In the genomic region with DNA sequence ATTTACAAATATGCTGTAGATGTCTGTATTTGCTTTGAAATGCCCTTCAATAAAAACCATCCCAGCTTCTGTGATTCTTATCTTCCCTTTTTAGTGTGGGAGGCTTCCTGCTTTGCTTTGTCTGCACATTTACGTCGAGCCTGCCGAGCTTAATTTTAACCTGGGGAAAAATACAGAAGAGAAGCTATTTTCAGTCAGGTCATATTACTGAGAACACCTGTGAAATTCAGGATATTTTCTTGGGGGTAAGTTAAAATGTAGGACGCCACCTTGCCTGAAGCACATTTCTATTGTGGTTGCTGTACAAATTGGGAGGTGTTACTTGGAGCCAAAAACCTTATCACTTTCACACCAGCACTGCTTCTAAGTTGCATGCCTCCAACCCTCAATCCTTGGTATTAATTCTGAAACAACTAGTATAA, we compare ENCODE assay signal across 2 cellular contexts.
TF ChIP-seq lines count a peak whose summit lies in the region.

No MANE protein-coding gene starts in this region.

TF ChIP-seq in HepG2, 621 proteins besides CTCF, POLR2A, EP300 and RAD21:
- TF ChIP-seq ZNF530 (CRISPR knock-in tag; IDR thresholded peaks at IDR 0.05; ENCODE audit: low read depth) (no peak), ZNF558 (CRISPR knock-in tag; IDR thresholded peaks at IDR 0.05; ENCODE audit: borderline replicate concordance) (no peak), ZNF777 (CRISPR knock-in tag; IDR thresholded peaks at IDR 0.05) (0 out of 2 replicates have a peak, but pooled peaks have one; percentile 43)
TF ChIP-seq in HepG2: peak in this region for 1.

TF ChIP-seq in endothelial cell of umbilical vein, 7 proteins besides CTCF, POLR2A, EP300 and RAD21:
- no peak for TF ChIP-seq JUN (IDR thresholded peaks at IDR 0.05; ENCODE audit: borderline replicate concordance, insufficient read depth, insufficient read length, low read depth)
- TF ChIP-seq, protein P1, sequence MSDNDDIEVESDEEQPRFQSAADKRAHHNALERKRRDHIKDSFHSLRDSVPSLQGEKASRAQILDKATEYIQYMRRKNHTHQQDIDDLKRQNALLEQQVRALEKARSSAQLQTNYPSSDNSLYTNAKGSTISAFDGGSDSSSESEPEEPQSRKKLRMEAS (IDR thresholded peaks at IDR 0.05; ENCODE audit: insufficient read depth, insufficient read length) = no peak
- no peak for TF ChIP-seq FOS (IDR thresholded peaks at IDR 0.05; ENCODE audit: borderline replicate concordance, insufficient read depth, low read length)
- TF ChIP-seq GATA2 (IDR thresholded peaks at IDR 0.05; ENCODE audit: insufficient read depth, insufficient read length, low read depth, low read length) = peak; percentile 16
- TF ChIP-seq POLR2AphosphoS5 (IDR thresholded peaks at IDR 0.05; ENCODE audit: insufficient read depth, low read depth, low read length) = no peak
- TF ChIP-seq MYC (IDR thresholded peaks at IDR 0.05; ENCODE audit: low read depth, low read length) = no peak
